2 cellular contexts compared by ENCODE assay signal in the genomic region with DNA sequence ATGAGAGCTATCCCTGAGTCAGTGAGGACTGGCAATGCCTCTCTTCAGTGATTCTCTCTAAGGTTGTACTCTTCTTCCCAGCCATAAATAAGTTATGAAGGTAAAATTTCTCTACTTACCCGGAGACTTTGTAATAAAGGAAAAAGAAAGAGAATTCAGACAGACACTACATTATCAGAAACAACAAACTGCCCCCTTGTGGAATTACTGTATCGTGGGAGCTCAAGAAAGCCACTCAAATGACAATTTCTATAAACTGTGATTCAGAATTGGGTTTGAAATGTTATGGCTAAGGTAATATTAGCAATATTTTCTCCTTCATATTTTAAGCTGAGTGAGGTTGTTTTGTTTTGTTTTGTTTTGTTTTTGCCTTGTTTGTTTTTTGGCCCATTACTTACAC.
TF ChIP-seq lines count a peak whose summit lies in the region.

No MANE protein-coding gene starts in this region.

TF ChIP-seq in IMR-90, 13 proteins besides CTCF, POLR2A, EP300 and RAD21:
- TF ChIP-seq SMC3 (IDR thresholded peaks at IDR 0.05; ENCODE audit: low read depth, low read length) (peak; percentile 61), BHLHE40 (IDR thresholded peaks at IDR 0.05; ENCODE audit: low read depth, low read length) (no peak)

TF ChIP-seq in GM12878, 131 proteins besides CTCF, POLR2A, EP300 and RAD21:
- no peak for TF ChIP-seq TBL1XR1 (IDR thresholded peaks at IDR 0.05; ENCODE audit: low read depth, low read length)
- TF ChIP-seq CHD4 (IDR thresholded peaks at IDR 0.05), result no peak
- no peak for TF ChIP-seq CHD1 (IDR thresholded peaks at IDR 0.05; ENCODE audit: low read depth, low read length)
- TF ChIP-seq SREBF2 (IDR thresholded peaks at IDR 0.05; ENCODE audit: low read length), result no peak
- TF ChIP-seq STAT3 (IDR thresholded peaks at IDR 0.05; ENCODE audit: low read depth, low read length), result no peak
- no peak for TF ChIP-seq CBX3 (IDR thresholded peaks at IDR 0.05; ENCODE audit: borderline replicate concordance, low read depth)
- no peak for TF ChIP-seq ETV6 (conservative IDR thresholded peaks at IDR 0.05 in 1 of 2, IDR thresholded peaks at IDR 0.05 in 1 of 2; ENCODE audit: borderline replicate concordance in 1 of 2, low read depth in 1 of 2)
- TF ChIP-seq EGR1 (IDR thresholded peaks at IDR 0.05; ENCODE audit: borderline replicate concordance in 1 of 2, low read depth in 2 of 2, low read length in 2 of 2), result no peak
- no peak for TF ChIP-seq STAT1 (conservative IDR thresholded peaks at IDR 0.05)
- TF ChIP-seq RFX5 (IDR thresholded peaks at IDR 0.05; ENCODE audit: low read depth, low read length), result no peak
- no peak for TF ChIP-seq ESRRA (IDR thresholded peaks at IDR 0.05; ENCODE audit: low read length)
- TF ChIP-seq RUNX3 (IDR thresholded peaks at IDR 0.05; ENCODE audit: low read length), result no peak
- TF ChIP-seq MXI1 (IDR thresholded peaks at IDR 0.05; ENCODE audit: low read depth, low read length), result no peak
- no peak for TF ChIP-seq MYB (IDR thresholded peaks at IDR 0.05; ENCODE audit: borderline replicate concordance, low read depth, low read length)
- TF ChIP-seq YBX1 (IDR thresholded peaks at IDR 0.05), result no peak
- no peak for TF ChIP-seq YY1 (IDR thresholded peaks at IDR 0.05; ENCODE audit: low read depth, low read length)
- TF ChIP-seq CBX5 (IDR thresholded peaks at IDR 0.05; ENCODE audit: low read depth), result no peak
- TF ChIP-seq MTA2 (IDR thresholded peaks at IDR 0.05; ENCODE audit: low read depth), result no peak
- TF ChIP-seq CREB1 (IDR thresholded peaks at IDR 0.05; ENCODE audit: low read depth), result no peak
